8 cellular contexts compared by ENCODE assay signal in genomic region chr17:48011405-48012150, GRCh38. TPM values are rescaled to one million over a fixed set of nuclear protein-coding genes. Genes with fewer than 3 reads are reported as not detected.
DNase-seq lines count a peak whose midpoint lies in the region; ATAC-seq and TF ChIP-seq lines count a peak whose summit lies in the region.

No MANE protein-coding gene starts in this region.

- DNase-seq in HEK293T (ENCODE audit: extremely low spot score) (peak; percentile 75), NCI-H82 treated with DMSO at 0.1 percent for 48 hours (lab: John Stamatoyannopoulos, UW; ENCODE audit: unreplicated experiment) (peak; percentile 75), retinal pigment epithelial cell (ENCODE audit: low read depth) (no peak), uterus (no peak), inferior parietal cortex (ENCODE audit: extremely low spot score) (no peak)
- DNase-seq in activated CD8-positive, alpha-beta memory T cell treated with anti-CD3 and anti-CD28 coated beads, Interleukin-2, amount 50 U/mL, for 48 hours, result peak; percentile 58

- TF ChIP-seq POLR2A in gastroesophageal sphincter (IDR thresholded peaks at IDR 0.05), result no peak
- no peak for TF ChIP-seq POLR2A in uterus (IDR thresholded peaks at IDR 0.05)

- peak in 3 of 4 experiments; percentile 22 to 38 (median 31) for TF ChIP-seq CTCF in gastroesophageal sphincter (IDR thresholded peaks at IDR 0.05)
- peak; percentile 57 for TF ChIP-seq CTCF in retinal pigment epithelial cell (conservative IDR thresholded peaks at IDR 0.05; ENCODE audit: low read depth, low read length)
- no peak for TF ChIP-seq CTCF in uterus (IDR thresholded peaks at IDR 0.05)

- peak overlapping the region; percentile 68 for H3K9ac ChIP-seq in BLaER1

- POLR2A ChIA-PET in HEK293T (lab: Yijun Ruan, JAX), result interaction anchor here (0.7 to 2.3 kb wide), 11 partner anchors 9 to 170 kb away, joined by 3 to 10 read pairs (median 4); partner anchors contain the start of genes CDK5RAP3, NFE2L1 and PNPO

- H3K4me3 ChIP-seq in BLaER1 (peak overlapping the region; percentile 73), gastroesophageal sphincter (peak overlapping the region; percentile 3 to 42), retinal pigment epithelial cell (ENCODE audit: low read length) (peak overlapping the region; percentile 34), uterus (no peak overlapping the region)

- 0 out of 2 replicates have a peak overlapping the region, but pooled peaks have one; percentile 13 for H3K27ac ChIP-seq in BLaER1
- H3K27ac ChIP-seq in gastroesophageal sphincter, result no peak overlapping the region
- no peak overlapping the region for H3K27ac ChIP-seq in uterus

- H4K20me1 ChIP-seq in BLaER1, result no peaks in the 10 kb centered on the region

- H3K9me3 ChIP-seq in BLaER1, result no peaks in the 10 kb centered on the region
- no peaks in the 10 kb centered on the region for H3K9me3 ChIP-seq in gastroesophageal sphincter
- no peaks in the 10 kb centered on the region for H3K9me3 ChIP-seq in uterus

- CTCF ChIA-PET in HEK293T (lab: Yijun Ruan, JAX), result interaction anchor here (0.6 to 1.8 kb wide), 14 partner anchors 9 to 168 kb away, joined by 3 to 8 read pairs (median 4); no protein-coding TSS in a partner anchor

- intact Hi-C loops in uterus (cut with DNase I; ENCODE audit: low total_unique reads), result no loop called here

- WGBS in gastroesophageal sphincter (ENCODE audit: low coverage in 1 of 2), 2 donors, result 3 to 29% methylated on average over 12 to 22 of the region's 23 CpGs

- peaks cover 13% of the 10 kb centered on the region for H3K27me3 ChIP-seq in BLaER1
- peaks cover 77% of the 10 kb centered on the region for H3K27me3 ChIP-seq in gastroesophageal sphincter
- H3K27me3 ChIP-seq in uterus, result peaks cover 6 to 11% of the 10 kb centered on the region in 2 donors

- TF ChIP-seq EP300 in gastroesophageal sphincter (IDR thresholded peaks at IDR 0.05), result no peak

- ATAC-seq in gastroesophageal sphincter, result no peak

- no peaks in the 10 kb centered on the region for H3K36me3 ChIP-seq in BLaER1
- H3K36me3 ChIP-seq in gastroesophageal sphincter, result no peaks in the 10 kb centered on the region
- H3K36me3 ChIP-seq in uterus, result no peaks in the 10 kb centered on the region

- peaks cover 9% of the 10 kb centered on the region; the same call in 1 of the 2 replicates for H3K4me1 ChIP-seq in BLaER1
- peaks cover 0 to 16% (median 10%) of the 10 kb centered on the region in 3 donors for H3K4me1 ChIP-seq in gastroesophageal sphincter
- H3K4me1 ChIP-seq in uterus, result peaks cover 0 to 6% of the 10 kb centered on the region in 2 donors

- peak overlapping the region; percentile 100 for H3K4me2 ChIP-seq in BLaER1

TF ChIP-seq in HEK293T, 16 proteins besides CTCF, POLR2A, EP300 and RAD21:
- TF ChIP-seq CTBP1 (IDR thresholded peaks at IDR 0.05; ENCODE audit: borderline replicate concordance) (peak; percentile 79), ZNF384 (IDR thresholded peaks at IDR 0.05) (no peak), L3MBTL2 (conservative IDR thresholded peaks at IDR 0.05) (peak; percentile 62), PKNOX1 (IDR thresholded peaks at IDR 0.05) (peak; percentile 93), LEF1 (IDR thresholded peaks at IDR 0.05; ENCODE audit: borderline replicate concordance) (no peak), NFRKB (IDR thresholded peaks at IDR 0.05) (no peak)

RNA-seq across cellular contexts. Expression of gene COPZ2, which starts 26.0 kb away (rescaled TPM):
- total RNA-seq in gastroesophageal sphincter (10 to 100 TPM; 40.6 to 75.5 (median 49.4) TPM), uterus (10 to 100 TPM; 12.9 to 82.7 (median 35.3) TPM)

RNA-seq across cellular contexts. Expression of gene NFE2L1, which starts 36.6 kb away (rescaled TPM):
- total RNA-seq in gastroesophageal sphincter (100 to 1,000 TPM; 166 to 289 (median 182) TPM), uterus (100 to 1,000 TPM in 2 of 4 donors, 10 to 100 TPM in 2; 85.6 to 323 (median 176) TPM)

RNA-seq across cellular contexts. Expression of gene CDK5RAP3, which starts 40.7 kb away (rescaled TPM):
- total RNA-seq in gastroesophageal sphincter, result 10 to 100 TPM; 43.8 to 98.8 (median 63.8) TPM
- total RNA-seq in uterus, result 100 to 1,000 TPM; 118 to 180 (median 146) TPM

RNA-seq across cellular contexts. Expression of gene PRR15L, which starts 53.9 kb away (rescaled TPM):
- 1 to 10 TPM in 1 of 4 donors, under 1 TPM in 1, not detected in 2; 0.19 to 3.5 TPM for total RNA-seq in gastroesophageal sphincter
- total RNA-seq in uterus, result 1 to 10 TPM in 1 of 4 donors, under 1 TPM in 1, not detected in 2; 0.29 to 2.0 TPM

Comparison
In these comparisons a context has a peak if more than half of its experiments do, and no peak if none do; other contexts are left out.
1. H3K4me3 ChIP-seq: peak in BLaER1 (single experiment), gastroesophageal sphincter (2 of 2) and retinal pigment epithelial cell (single experiment); none in uterus (0 of 2).
2. DNase-seq: peak in HEK293T (single experiment), NCI-H82 treated with DMSO at 0.1 percent for 48 hours (single experiment) and activated CD8-positive, alpha-beta memory T cell treated with anti-CD3 and anti-CD28 coated beads, Interleukin-2, amount 50 U/mL, for 48 hours (single experiment); none in retinal pigment epithelial cell (single experiment), uterus (0 of 2) and inferior parietal cortex (single experiment).
3. CTCF ChIP-seq: peak in gastroesophageal sphincter (3 of 4) and retinal pigment epithelial cell (single experiment); none in uterus (0 of 4).